In genomic region chr9:116345393-116345792, GRCh38 we compare ENCODE assay signal across 1 cellular context.
TF ChIP-seq lines count a peak whose summit lies in the region.

No MANE protein-coding gene starts in this region.

TF ChIP-seq in K562, 482 proteins besides CTCF, POLR2A, EP300 and RAD21 (continued from another document):
- TF ChIP-seq ZBTB9 (CRISPR knock-in tag; IDR thresholded peaks at IDR 0.05) (no peak), GTF2A2 (tag; IDR thresholded peaks at IDR 0.05) (no peak), CREBBP (IDR thresholded peaks at IDR 0.05; ENCODE audit: low read depth, low read length) (no peak), DLX4 (CRISPR knock-in tag; IDR thresholded peaks at IDR 0.05) (no peak)
